ENCODE assay signal across 1 cellular context in the genomic region with DNA sequence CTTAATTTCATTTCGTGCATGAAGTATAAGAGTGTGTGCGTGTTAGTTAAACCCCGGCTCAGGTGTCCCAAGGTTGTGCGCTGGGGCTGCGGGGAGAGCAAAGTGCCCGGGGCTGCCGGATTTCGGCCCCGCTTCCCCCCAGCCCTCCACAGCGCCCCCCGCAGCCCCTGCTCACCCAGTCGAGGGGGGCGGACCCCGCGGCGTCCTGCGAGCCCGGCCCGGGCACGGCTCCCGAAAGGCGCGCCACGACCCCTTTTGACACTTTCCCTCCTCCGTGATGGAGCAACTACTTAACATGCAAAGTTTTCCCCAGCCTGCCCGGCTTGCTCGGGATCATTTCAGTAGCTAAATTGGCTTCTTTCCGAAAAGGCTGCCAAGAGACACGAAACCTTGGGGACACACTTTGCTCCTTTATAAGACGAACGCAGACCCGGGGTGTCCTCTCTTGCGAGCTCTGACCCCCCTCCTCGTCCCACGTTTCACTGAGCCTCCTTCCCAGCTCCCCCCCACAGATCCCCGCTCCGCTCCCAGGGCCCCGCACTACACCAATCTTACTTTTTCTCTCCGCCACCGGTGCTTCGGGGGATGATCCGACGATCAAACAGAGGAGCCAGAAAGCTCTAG.
TF ChIP-seq lines count a peak whose summit lies in the region.

No MANE protein-coding gene starts in this region.

TF ChIP-seq in HEK293, 187 proteins besides CTCF, POLR2A, EP300 and RAD21 (continued from another document):
- TF ChIP-seq, protein P1, sequence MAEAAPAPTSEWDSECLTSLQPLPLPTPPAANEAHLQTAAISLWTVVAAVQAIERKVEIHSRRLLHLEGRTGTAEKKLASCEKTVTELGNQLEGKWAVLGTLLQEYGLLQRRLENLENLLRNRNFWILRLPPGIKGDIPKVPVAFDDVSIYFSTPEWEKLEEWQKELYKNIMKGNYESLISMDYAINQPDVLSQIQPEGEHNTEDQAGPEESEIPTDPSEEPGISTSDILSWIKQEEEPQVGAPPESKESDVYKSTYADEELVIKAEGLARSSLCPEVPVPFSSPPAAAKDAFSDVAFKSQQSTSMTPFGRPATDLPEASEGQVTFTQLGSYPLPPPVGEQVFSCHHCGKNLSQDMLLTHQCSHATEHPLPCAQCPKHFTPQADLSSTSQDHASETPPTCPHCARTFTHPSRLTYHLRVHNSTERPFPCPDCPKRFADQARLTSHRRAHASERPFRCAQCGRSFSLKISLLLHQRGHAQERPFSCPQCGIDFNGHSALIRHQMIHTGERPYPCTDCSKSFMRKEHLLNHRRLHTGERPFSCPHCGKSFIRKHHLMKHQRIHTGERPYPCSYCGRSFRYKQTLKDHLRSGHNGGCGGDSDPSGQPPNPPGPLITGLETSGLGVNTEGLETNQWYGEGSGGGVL (tag by site-specific recombination; IDR thresholded peaks at IDR 0.05): peak; percentile 60; the same call in 1 of the 2 replicates
- TF ChIP-seq HOXD13 (CRISPR knock-in tag; IDR thresholded peaks at IDR 0.05; ENCODE audit: borderline replicate concordance): no peak
- TF ChIP-seq ZNF621 (tag by site-specific recombination; IDR thresholded peaks at IDR 0.05): no peak
- TF ChIP-seq, protein P2, sequence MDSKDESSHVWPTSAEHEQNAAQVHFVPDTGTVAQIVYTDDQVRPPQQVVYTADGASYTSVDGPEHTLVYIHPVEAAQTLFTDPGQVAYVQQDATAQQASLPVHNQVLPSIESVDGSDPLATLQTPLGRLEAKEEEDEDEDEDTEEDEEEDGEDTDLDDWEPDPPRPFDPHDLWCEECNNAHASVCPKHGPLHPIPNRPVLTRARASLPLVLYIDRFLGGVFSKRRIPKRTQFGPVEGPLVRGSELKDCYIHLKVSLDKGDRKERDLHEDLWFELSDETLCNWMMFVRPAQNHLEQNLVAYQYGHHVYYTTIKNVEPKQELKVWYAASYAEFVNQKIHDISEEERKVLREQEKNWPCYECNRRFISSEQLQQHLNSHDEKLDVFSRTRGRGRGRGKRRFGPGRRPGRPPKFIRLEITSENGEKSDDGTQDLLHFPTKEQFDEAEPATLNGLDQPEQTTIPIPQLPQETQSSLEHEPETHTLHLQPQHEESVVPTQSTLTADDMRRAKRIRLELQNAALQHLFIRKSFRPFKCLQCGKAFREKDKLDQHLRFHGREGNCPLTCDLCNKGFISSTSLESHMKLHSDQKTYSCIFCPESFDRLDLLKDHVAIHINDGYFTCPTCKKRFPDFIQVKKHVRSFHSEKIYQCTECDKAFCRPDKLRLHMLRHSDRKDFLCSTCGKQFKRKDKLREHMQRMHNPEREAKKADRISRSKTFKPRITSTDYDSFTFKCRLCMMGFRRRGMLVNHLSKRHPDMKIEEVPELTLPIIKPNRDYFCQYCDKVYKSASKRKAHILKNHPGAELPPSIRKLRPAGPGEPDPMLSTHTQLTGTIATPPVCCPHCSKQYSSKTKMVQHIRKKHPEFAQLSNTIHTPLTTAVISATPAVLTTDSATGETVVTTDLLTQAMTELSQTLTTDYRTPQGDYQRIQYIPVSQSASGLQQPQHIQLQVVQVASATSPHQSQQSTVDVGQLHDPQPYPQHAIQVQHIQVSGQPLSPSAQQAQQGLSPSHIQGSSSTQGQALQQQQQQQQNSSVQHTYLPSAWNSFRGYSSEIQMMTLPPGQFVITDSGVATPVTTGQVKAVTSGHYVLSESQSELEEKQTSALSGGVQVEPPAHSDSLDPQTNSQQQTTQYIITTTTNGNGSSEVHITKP (tag by site-specific recombination; IDR thresholded peaks at IDR 0.05): peak; percentile 38; the same call in 1 of the 2 replicates
- no peak for TF ChIP-seq ZNF214 (tag by site-specific recombination; IDR thresholded peaks at IDR 0.05; ENCODE audit: borderline replicate concordance)
- TF ChIP-seq ZNF24 (tag by site-specific recombination; IDR thresholded peaks at IDR 0.05): no peak
- TF ChIP-seq ZNF558 (tag by site-specific recombination; IDR thresholded peaks at IDR 0.05): no peak
- no peak for TF ChIP-seq ZNF221 (tag by site-specific recombination; IDR thresholded peaks at IDR 0.05; ENCODE audit: borderline replicate concordance)
- TF ChIP-seq ZNF660 (tag by site-specific recombination; IDR thresholded peaks at IDR 0.05): no peak
- no peak for TF ChIP-seq ZNF530 (tag by site-specific recombination; IDR thresholded peaks at IDR 0.05; ENCODE audit: low read depth)
- 0 out of 2 replicates have a peak, but pooled peaks have one; percentile 41 for TF ChIP-seq ZNF600 (tag by site-specific recombination; IDR thresholded peaks at IDR 0.05)
- peak; percentile 43; the same call in 1 of the 2 replicates for TF ChIP-seq ZNF335 (tag by site-specific recombination; conservative IDR thresholded peaks at IDR 0.05)
- TF ChIP-seq ZNF560 (tag by site-specific recombination; IDR thresholded peaks at IDR 0.05; ENCODE audit: borderline replicate concordance): no peak
- TF ChIP-seq ZNF121 (tag by site-specific recombination; IDR thresholded peaks at IDR 0.05): no peak
- TF ChIP-seq ZBTB44 (tag by site-specific recombination; IDR thresholded peaks at IDR 0.05): no peak
- TF ChIP-seq ZNF157 (tag by site-specific recombination; IDR thresholded peaks at IDR 0.05): no peak
- no peak for TF ChIP-seq ZSCAN18 (tag by site-specific recombination; IDR thresholded peaks at IDR 0.05)
- no peak for TF ChIP-seq SCRT1 (tag by site-specific recombination; IDR thresholded peaks at IDR 0.05; ENCODE audit: borderline replicate concordance)
- peak; percentile 57; the same call in 1 of the 2 replicates for TF ChIP-seq KLF16 (tag by site-specific recombination; IDR thresholded peaks at IDR 0.05)
- peak; percentile 6; the same call in 1 of the 2 replicates for TF ChIP-seq ZEB2 (tag by site-specific recombination; IDR thresholded peaks at IDR 0.05)
